In genomic region chr15:89017370-89018066, GRCh38 we compare ENCODE assay signal across 8 cellular contexts.
DNase-seq lines count a peak whose midpoint lies in the region; ATAC-seq lines count a peak whose summit lies in the region.

No MANE protein-coding gene starts in this region.

- H3K4me3 ChIP-seq in CD4-positive, alpha-beta memory T cell (ENCODE audit: low read length in 2 of 2) = peak overlapping the region in 1 of 2 donors; percentile 21
- H3K4me3 ChIP-seq in right cardiac atrium (ENCODE audit: low read length) = peak overlapping the region; percentile 33

- peaks cover 0 to 4% (median 0%) of the 10 kb centered on the region in 8 donors for H3K9me3 Mint-ChIP-seq in CD4-positive, alpha-beta memory T cell

- CTCF ChIA-PET in CD4-positive, alpha-beta memory T cell (lab: Charles Lee; ENCODE audit: partially characterized antibody) = interaction anchor here (0.6 to 6.3 kb wide), 10 partner anchors 14 to 126 kb away, joined by 3 to 106 read pairs (median 4); partner anchors contain the start of gene HAPLN3

- H3K9me3 ChIP-seq in CD4-positive, alpha-beta memory T cell (ENCODE audit: control insufficient read depth in 1 of 2, low read length in 2 of 2) = no peaks in the 10 kb centered on the region
- no peaks in the 10 kb centered on the region for H3K9me3 ChIP-seq in T-helper 17 cell (ENCODE audit: control insufficient read depth, low read length, poor library complexity, severe bottlenecking)
- no peaks in the 10 kb centered on the region for H3K9me3 ChIP-seq in right cardiac atrium (ENCODE audit: control insufficient read depth, low read length)

- POLR2A ChIA-PET in CD4-positive, alpha-beta memory T cell (lab: Charles Lee; ENCODE audit: partially characterized antibody) = interaction anchor here (2.2 to 2.4 kb wide), 2 partner anchors 113 to 122 kb away, joined by 7 to 20 read pairs; partner anchors contain the start of gene HAPLN3

- H3K4me1 ChIP-seq in CD4-positive, alpha-beta memory T cell (ENCODE audit: insufficient read depth, low read length) = peaks cover 14% of the 10 kb centered on the region
- peaks cover 4% of the 10 kb centered on the region for H3K4me1 ChIP-seq in right cardiac atrium (ENCODE audit: control insufficient read depth, insufficient read depth, low read length)

- H3K27ac ChIP-seq in CD4-positive, alpha-beta memory T cell (ENCODE audit: low read depth, low read length) = no peak overlapping the region
- H3K27ac ChIP-seq in angular gyrus (ENCODE audit: low read depth, low read length) (peak overlapping the region; percentile 76), right cardiac atrium (ENCODE audit: low read length) (peak overlapping the region; percentile 60)

- peak; percentile 80 for ATAC-seq in GM21737 (IDR thresholded peaks at IDR 0.05; ENCODE audit: unreplicated experiment)
- ATAC-seq in T-helper 17 cell = peak; percentile 97
- ATAC-seq in right cardiac atrium = peak; percentile 68 to 80

- H3K4me1 Mint-ChIP-seq in CD4-positive, alpha-beta memory T cell = peaks cover 13 to 19% (median 14%) of the 10 kb centered on the region in 4 donors
- H3K4me1 Mint-ChIP-seq in T-helper 17 cell = peaks cover 11% of the 10 kb centered on the region

- peaks cover 0 to 1% of the 10 kb centered on the region in 2 donors for H3K27me3 Mint-ChIP-seq in CD4-positive, alpha-beta memory T cell
- H3K27me3 Mint-ChIP-seq in T-helper 17 cell = peaks cover 10% of the 10 kb centered on the region

- peak overlapping the region; percentile 17 to 75 (median 71) for H3K4me3 Mint-ChIP-seq in CD4-positive, alpha-beta memory T cell
- H3K4me3 Mint-ChIP-seq in T-helper 17 cell = peak overlapping the region; percentile 78

- no peaks in the 10 kb centered on the region for H3K36me3 ChIP-seq in CD4-positive, alpha-beta memory T cell (ENCODE audit: insufficient read depth, low read length)

- DNase-seq in CD4-positive, alpha-beta memory T cell = peak; percentile 80 to 84 (median 83)
- DNase-seq in NCI-H1092 (lab: John Stamatoyannopoulos, UW) = peak; percentile 8
- peak; percentile 64 to 85 (median 70) for DNase-seq in T-helper 17 cell
- DNase-seq in right cardiac atrium = peak; percentile 86 to 91 (median 87)
- DNase-seq in pulmonary artery endothelial cell (ENCODE audit: low read depth, low spot score) = peak; percentile 22
- peak; percentile 85 for DNase-seq in ureter (ENCODE audit: low spot score)

- H3K36me3 Mint-ChIP-seq in CD4-positive, alpha-beta memory T cell = peaks cover 0 to 3% of the 10 kb centered on the region in 2 donors
- H3K36me3 Mint-ChIP-seq in T-helper 17 cell (ENCODE audit: low read depth) = no peaks in the 10 kb centered on the region

- no peaks in the 10 kb centered on the region for H3K27me3 ChIP-seq in CD4-positive, alpha-beta memory T cell (ENCODE audit: insufficient read depth, low read length)
- H3K27me3 ChIP-seq in right cardiac atrium (ENCODE audit: control insufficient read depth, insufficient read depth) = no peaks in the 10 kb centered on the region

- intact Hi-C loops in CD4-positive, alpha-beta memory T cell (cut with micrococcal nuclease) = loop anchor here (1.0 kb wide), 2 partner anchors 113 to 123 kb away; no protein-coding TSS in a partner anchor
- intact Hi-C loops in right cardiac atrium (cut with DNase I) = loop anchor here in 3 of 4 donors (5.0 kb wide), 2 partner anchors 105 to 110 kb away; partner anchors contain the start of gene MFGE8 (in 1 of the 3)

- 2% methylated on average over 38 of the region's 38 CpGs for WGBS in right cardiac atrium

- H3K27ac Mint-ChIP-seq in CD4-positive, alpha-beta memory T cell = peak overlapping the region; percentile 38 to 89 (median 72)
- H3K27ac Mint-ChIP-seq in T-helper 17 cell = peak overlapping the region; percentile 57

Comparison
In these comparisons a context has a peak if more than half of its experiments do, and no peak if none do; other contexts are left out.
1. DNase-seq: peak in every context shown above with its lines; median percentile 87 in right cardiac atrium; 85 in ureter; 83 in CD4-positive, alpha-beta memory T cell; 70 in T-helper 17 cell; 22 in pulmonary artery endothelial cell; 8 in NCI-H1092.